ENCODE assay signal across 8 cellular contexts in the genomic region with DNA sequence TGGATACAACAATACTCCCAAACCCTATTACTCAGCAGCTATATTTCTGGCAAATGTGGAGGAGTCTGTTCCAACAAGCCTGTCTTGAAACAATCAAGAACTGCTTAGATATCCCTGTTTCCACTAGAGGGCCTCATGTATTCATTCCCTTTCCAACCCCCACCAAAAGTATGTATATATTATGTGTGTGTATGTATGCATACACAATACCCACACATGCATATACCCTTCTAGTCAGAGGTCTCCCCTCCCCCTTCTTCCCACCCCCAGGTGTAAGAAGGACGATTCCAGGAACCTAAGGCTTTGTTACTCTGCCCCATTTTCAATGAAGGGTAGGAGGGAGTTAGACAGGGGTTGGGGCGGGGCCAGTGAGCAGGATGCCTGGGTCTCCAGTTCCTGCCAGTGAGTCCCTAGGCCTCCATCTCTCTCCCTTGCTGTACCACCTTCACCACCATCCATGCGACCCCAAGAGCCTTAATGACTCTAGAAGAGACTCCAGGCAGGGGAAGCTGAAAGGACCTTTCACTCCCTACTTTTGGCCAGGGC. TPM values are rescaled to one million over a fixed set of nuclear protein-coding genes. Genes with fewer than 3 reads are reported as not detected.
DNase-seq lines count a peak whose midpoint lies in the region; ATAC-seq, FAIRE-seq and TF ChIP-seq lines count a peak whose summit lies in the region.

A gene (plus strand): TSS at position 392 of the 546 bp plus-strand sequence. CDS start 5,342 bp downstream, outside the sequence.

- no peaks in the 10 kb centered on the region for H3K9me3 ChIP-seq in HepG2 (ENCODE audit: low read length)

- WGBS in HepG2 (ENCODE audit: low lambda C conversion rate) = 29% methylated on average over 3 of the region's 3 CpGs

- H3K36me3 Mint-ChIP-seq in chondrocyte (ENCODE audit: low read depth) = no peaks in the 10 kb centered on the region

- peak; percentile 81 for TF ChIP-seq CTCF in AG10803 (conservative IDR thresholded peaks at IDR 0.05; ENCODE audit: low read length)
- TF ChIP-seq CTCF in chondrocyte (IDR thresholded peaks at IDR 0.05) = peak; percentile 83
- peak; percentile 72 for TF ChIP-seq CTCF in HepG2 (CRISPR knock-in tag; IDR thresholded peaks at IDR 0.05)

- peak within 1 kb of the TSS; percentile 61 for H3K9ac ChIP-seq in HepG2 (ENCODE audit: insufficient read depth, low read depth, low read length)

- peaks cover 20% of the 10 kb centered on the region for H3K79me2 ChIP-seq in HepG2 (ENCODE audit: insufficient read depth, low read length)

- H3K27me3 ChIP-seq in HepG2 (ENCODE audit: control insufficient read depth in 1 of 2, insufficient read depth in 2 of 2, low read length in 2 of 2) = peaks cover 0 to 11% of the 10 kb centered on the region in 2 experiments; a peak in 1 of 5 replicates

- peak; percentile 29 to 37 for ATAC-seq in activated CD4-positive, CD25-positive, alpha-beta regulatory T cell treated with anti-CD3 and anti-CD28 coated beads, Interleukin-2, amount 50 U/mL, for 24 hours
- ATAC-seq in HepG2 = peak; percentile 36
- ATAC-seq in HG03159 (IDR thresholded peaks at IDR 0.05; ENCODE audit: unreplicated experiment) = no peak

- TF ChIP-seq RAD21 in HepG2 (CRISPR knock-in tag; IDR thresholded peaks at IDR 0.05) = no peak

- H3K4me2 ChIP-seq in HepG2 (ENCODE audit: low read depth, low read length) = peak within 1 kb of the TSS; percentile 97

- peak within 1 kb of the TSS; percentile 96 for H3K4me3 Mint-ChIP-seq in chondrocyte (ENCODE audit: unreplicated experiment)

- H4K20me1 ChIP-seq in HepG2 (ENCODE audit: insufficient read depth, low read length) = no peaks in the 10 kb centered on the region

- CTCF ChIA-PET in HepG2 (lab: Yijun Ruan, JAX; ENCODE audit: low intra/inter-chr PET ratio, low total read pairs) = interaction anchor here (1.5 kb wide), 1 partner anchor 9 kb away, joined by 5 read pairs; no protein-coding TSS in a partner anchor

- H3K27me3 Mint-ChIP-seq in chondrocyte (ENCODE audit: low read depth) = no peaks in the 10 kb centered on the region

- TF ChIP-seq POLR2A in HepG2 (IDR thresholded peaks at IDR 0.05; ENCODE audit: insufficient read depth in 1 of 2, low read depth in 2 of 2, low read length in 2 of 2) = no peak

- intact Hi-C loops in HepG2 (cut with micrococcal nuclease; ENCODE audit: unreplicated experiment) = loop anchor here (1.0 to 5.0 kb wide), 2 partner anchors 110 to 194 kb away; a partner anchor contains a TSS

- H3K4me1 ChIP-seq in HepG2 (ENCODE audit: insufficient read depth, low read length) = peaks cover 52% of the 10 kb centered on the region

- H2AFZ ChIP-seq in HepG2 (ENCODE audit: low read length) = no peak within 1 kb of the TSS

- H3K27ac Mint-ChIP-seq in chondrocyte (ENCODE audit: unreplicated experiment) = peak within 1 kb of the TSS; percentile 99

- FAIRE-seq in HepG2 (lab: Jason Lieb, UNC) = peak; percentile 56

- H3K4me1 Mint-ChIP-seq in chondrocyte (ENCODE audit: low read depth) = peaks cover 64% of the 10 kb centered on the region

- H3K4me3 ChIP-seq in AG10803 (ENCODE audit: low read length) (peak within 1 kb of the TSS; percentile 88), HepG2 (replicated peaks in 1 of 3; ENCODE audit: insufficient read depth in 1 of 3, low read depth in 2 of 3, low read length in 3 of 3) (peak within 1 kb of the TSS; percentile 70 to 80 (median 80))

- in situ Hi-C loops in HepG2 (cut with HindIII; ENCODE audit: extremely low pct_ligation_motif_present, low pct_unique_long_range_greater_than_20kb) = no loop called here

- peak within 1 kb of the TSS; percentile 42 for H3K27ac ChIP-seq in HepG2 (ENCODE audit: extremely low read length, insufficient read depth, low read length)

- no TSS peak for BruUV-seq in HepG2 (replicated peaks; lab: Mats Ljungman, UMichigan)

- DNase-seq in AG10803 (ENCODE audit: low read depth) (peak; percentile 81), GM19238 (ENCODE audit: insufficient read length, low spot score) (peak; percentile 70), NCI-H2227 treated with DMSO at 0.1 percent for 48 hours (lab: John Stamatoyannopoulos, UW) (peak; percentile 27), chondrocyte (ENCODE audit: low spot score) (no peak), HepG2 (ENCODE audit: low spot score) (peak; percentile 65)
- peak; percentile 71 to 72 for DNase-seq in stimulated activated CD4-positive, alpha-beta T cell treated with anti-CD3 and anti-CD28 coated beads, Interleukin-2, amount 100 ng/mL, for 48 hours

- H3K9me3 Mint-ChIP-seq in chondrocyte (ENCODE audit: low read depth) = no peaks in the 10 kb centered on the region

- H3K36me3 ChIP-seq in HepG2 (replicated peaks in 1 of 2; ENCODE audit: control insufficient read depth in 1 of 2, insufficient read depth in 2 of 2, low read length in 2 of 2) = no peaks in the 10 kb centered on the region

- TF ChIP-seq EP300 in HepG2 (IDR thresholded peaks at IDR 0.05; ENCODE audit: low read depth in 2 of 2, low read length in 2 of 2) (no peak), HepG2 (CRISPR knock-in tag; IDR thresholded peaks at IDR 0.05; ENCODE audit: borderline replicate concordance) (no peak)

- POLR2A ChIA-PET in HepG2 (lab: Yijun Ruan, JAX) = interaction anchor here (0.6 to 10.5 kb wide), 9 partner anchors 22 to 173 kb away, joined by 3 to 108 read pairs (median 4); a partner anchor contains a TSS

TF ChIP-seq in HepG2, 621 proteins besides CTCF, POLR2A, EP300 and RAD21 (continues in another document):
- TF ChIP-seq SALL2 (CRISPR knock-in tag; IDR thresholded peaks at IDR 0.05) = 0 out of 2 replicates have a peak, but pooled peaks have one; percentile 28
- TF ChIP-seq, protein P1, sequence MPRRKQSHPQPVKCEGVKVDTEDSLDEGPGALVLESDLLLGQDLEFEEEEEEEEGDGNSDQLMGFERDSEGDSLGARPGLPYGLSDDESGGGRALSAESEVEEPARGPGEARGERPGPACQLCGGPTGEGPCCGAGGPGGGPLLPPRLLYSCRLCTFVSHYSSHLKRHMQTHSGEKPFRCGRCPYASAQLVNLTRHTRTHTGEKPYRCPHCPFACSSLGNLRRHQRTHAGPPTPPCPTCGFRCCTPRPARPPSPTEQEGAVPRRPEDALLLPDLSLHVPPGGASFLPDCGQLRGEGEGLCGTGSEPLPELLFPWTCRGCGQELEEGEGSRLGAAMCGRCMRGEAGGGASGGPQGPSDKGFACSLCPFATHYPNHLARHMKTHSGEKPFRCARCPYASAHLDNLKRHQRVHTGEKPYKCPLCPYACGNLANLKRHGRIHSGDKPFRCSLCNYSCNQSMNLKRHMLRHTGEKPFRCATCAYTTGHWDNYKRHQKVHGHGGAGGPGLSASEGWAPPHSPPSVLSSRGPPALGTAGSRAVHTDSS (CRISPR knock-in tag; conservative IDR thresholded peaks at IDR 0.05) = no peak
- TF ChIP-seq THAP11 (CRISPR knock-in tag; IDR thresholded peaks at IDR 0.05) = 0 out of 2 replicates have a peak, but pooled peaks have one; percentile 11
- TF ChIP-seq ARID2 (CRISPR knock-in tag; IDR thresholded peaks at IDR 0.05; ENCODE audit: borderline replicate concordance) = no peak
- TF ChIP-seq ZFX (CRISPR knock-in tag; IDR thresholded peaks at IDR 0.05; ENCODE audit: low read depth) = 0 out of 2 replicates have a peak, but pooled peaks have one; percentile 26

RNA-seq across cellular contexts. Expression of the gene that starts here (rescaled TPM):
- total RNA-seq in chondrocyte (65.8 to 118 TPM (median 66.4 TPM) in 3 replicates), HepG2 (2016; rRNA removed; fragmentation: Illumina TruSeq; extraction: Trizol) (2.4 and 2.7 TPM in 2 replicates)
- total RNA-seq in HepG2 (2016; cell fraction: cytosol; rRNA removed; fragmentation: Illumina TruSeq; extraction: Trizol; ENCODE audit: low read depth) = 1.1 and 1.9 TPM in 2 replicates
- total RNA-seq in HepG2 (2016; cell fraction: insoluble cytoplasmic fraction; rRNA removed; fragmentation: Illumina TruSeq; extraction: Trizol) = 2.7 and 2.9 TPM in 2 replicates
- 1.3 and 2.1 TPM in 2 replicates for total RNA-seq in HepG2 (2016; cell fraction: membrane; rRNA removed; fragmentation: Illumina TruSeq; extraction: Trizol)
- 3.6 and 4.1 TPM in 2 replicates for total RNA-seq in HepG2 (2016; cell fraction: nucleus; rRNA removed; fragmentation: Illumina TruSeq; extraction: Trizol)
- polyA plus RNA-seq in HepG2 (2011; rRNA removed) = 5.4 and 7.6 TPM in 2 replicates
- polyA plus RNA-seq in HepG2 (2011; cell fraction: cytosol; rRNA removed) = 4.6 and 23.7 TPM in 2 replicates
- polyA plus RNA-seq in HepG2 (2011; cell fraction: nucleus; rRNA removed) = 43.0 and 71.3 TPM in 2 replicates
- polyA plus RNA-seq in HepG2 (2012) = 8.8 and 12.1 TPM in 2 replicates
- 0.36 and 0.54 TPM in 2 replicates for polyA plus RNA-seq in HepG2 (2016; cell fraction: cytosol; fragmentation: Illumina TruSeq; extraction: Trizol; ENCODE audit: low read depth)
- polyA plus RNA-seq in HepG2 (2016; cell fraction: insoluble cytoplasmic fraction; fragmentation: Illumina TruSeq; extraction: Trizol; ENCODE audit: low read depth) = 3.2 and 5.2 TPM in 2 replicates
- polyA plus RNA-seq in HepG2 (2016; cell fraction: membrane; fragmentation: Illumina TruSeq; extraction: Trizol; ENCODE audit: low read depth) = 0.80 and 1.6 TPM in 2 replicates
- 6.1 and 11.3 TPM in 2 replicates for polyA plus RNA-seq in HepG2 (2016; cell fraction: nucleus; fragmentation: Illumina TruSeq; extraction: Trizol; ENCODE audit: insufficient read depth, low read depth)
- polyA minus RNA-seq in HepG2 (2011; rRNA and poly(A)+ RNA removed; ENCODE audit: low replicate concordance) = 6.8 and 8.5 TPM in 2 replicates
- polyA minus RNA-seq in HepG2 (2011; cell fraction: cytosol; rRNA and poly(A)+ RNA removed) = 3.0 and 5.1 TPM in 2 replicates
- 14.8 and 18.0 TPM in 2 replicates for polyA minus RNA-seq in HepG2 (2011; cell fraction: nucleus; rRNA and poly(A)+ RNA removed)

Comparison
In these comparisons a context has a peak if more than half of its experiments do, and no peak if none do; other contexts are left out.
1. RNA of the gene that starts here (total RNA-seq): 65.8 to 118 TPM in chondrocyte; 1.1 to 4.1 TPM in HepG2; every median in the first group is over 10 times any median in the second.
2. Peak in every context shown above with its lines, with median percentiles within 50 percentile points of each other: CTCF ChIP-seq.